In genomic region chr11:101914349-101914736, GRCh38 we compare ENCODE assay signal across 1 cellular context.
TF ChIP-seq lines count a peak whose summit lies in the region.

No MANE protein-coding gene starts in this region.

TF ChIP-seq in GM12878, 131 proteins besides CTCF, POLR2A, EP300 and RAD21 (continued from another document):
- TF ChIP-seq GATAD2B (conservative IDR thresholded peaks at IDR 0.05; ENCODE audit: low read depth) (no peak), EGR1 (IDR thresholded peaks at IDR 0.05; ENCODE audit: borderline replicate concordance in 1 of 2, low read depth in 2 of 2, low read length in 2 of 2) (no peak), GABPA (IDR thresholded peaks at IDR 0.05; ENCODE audit: low read depth) (no peak), JUND (IDR thresholded peaks at IDR 0.05; ENCODE audit: low read depth, low read length) (no peak), PAX5 (IDR thresholded peaks at IDR 0.05; ENCODE audit: borderline replicate concordance, low read depth, low read length) (no peak), ASH2L (IDR thresholded peaks at IDR 0.05; ENCODE audit: borderline replicate concordance, low read depth) (no peak), FOXM1 (IDR thresholded peaks at IDR 0.05; ENCODE audit: low read depth, low read length) (no peak), LARP7 (IDR thresholded peaks at IDR 0.05) (no peak), TBL1XR1 (IDR thresholded peaks at IDR 0.05; ENCODE audit: low read depth, low read length) (no peak), E2F8 (IDR thresholded peaks at IDR 0.05; ENCODE audit: low read depth, partially characterized antibody) (no peak), MXI1 (IDR thresholded peaks at IDR 0.05; ENCODE audit: low read depth, low read length) (no peak), IKZF1 (conservative IDR thresholded peaks at IDR 0.05) (no peak), STAT3 (IDR thresholded peaks at IDR 0.05; ENCODE audit: low read depth, low read length) (no peak)
- TF ChIP-seq, protein P1, sequence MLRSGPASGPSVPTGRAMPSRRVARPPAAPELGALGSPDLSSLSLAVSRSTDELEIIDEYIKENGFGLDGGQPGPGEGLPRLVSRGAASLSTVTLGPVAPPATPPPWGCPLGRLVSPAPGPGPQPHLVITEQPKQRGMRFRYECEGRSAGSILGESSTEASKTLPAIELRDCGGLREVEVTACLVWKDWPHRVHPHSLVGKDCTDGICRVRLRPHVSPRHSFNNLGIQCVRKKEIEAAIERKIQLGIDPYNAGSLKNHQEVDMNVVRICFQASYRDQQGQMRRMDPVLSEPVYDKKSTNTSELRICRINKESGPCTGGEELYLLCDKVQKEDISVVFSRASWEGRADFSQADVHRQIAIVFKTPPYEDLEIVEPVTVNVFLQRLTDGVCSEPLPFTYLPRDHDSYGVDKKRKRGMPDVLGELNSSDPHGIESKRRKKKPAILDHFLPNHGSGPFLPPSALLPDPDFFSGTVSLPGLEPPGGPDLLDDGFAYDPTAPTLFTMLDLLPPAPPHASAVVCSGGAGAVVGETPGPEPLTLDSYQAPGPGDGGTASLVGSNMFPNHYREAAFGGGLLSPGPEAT (IDR thresholded peaks at IDR 0.05; ENCODE audit: low read depth), result no peak
